Comparison of ENCODE assay signal across 1 cellular context in the genomic region with DNA sequence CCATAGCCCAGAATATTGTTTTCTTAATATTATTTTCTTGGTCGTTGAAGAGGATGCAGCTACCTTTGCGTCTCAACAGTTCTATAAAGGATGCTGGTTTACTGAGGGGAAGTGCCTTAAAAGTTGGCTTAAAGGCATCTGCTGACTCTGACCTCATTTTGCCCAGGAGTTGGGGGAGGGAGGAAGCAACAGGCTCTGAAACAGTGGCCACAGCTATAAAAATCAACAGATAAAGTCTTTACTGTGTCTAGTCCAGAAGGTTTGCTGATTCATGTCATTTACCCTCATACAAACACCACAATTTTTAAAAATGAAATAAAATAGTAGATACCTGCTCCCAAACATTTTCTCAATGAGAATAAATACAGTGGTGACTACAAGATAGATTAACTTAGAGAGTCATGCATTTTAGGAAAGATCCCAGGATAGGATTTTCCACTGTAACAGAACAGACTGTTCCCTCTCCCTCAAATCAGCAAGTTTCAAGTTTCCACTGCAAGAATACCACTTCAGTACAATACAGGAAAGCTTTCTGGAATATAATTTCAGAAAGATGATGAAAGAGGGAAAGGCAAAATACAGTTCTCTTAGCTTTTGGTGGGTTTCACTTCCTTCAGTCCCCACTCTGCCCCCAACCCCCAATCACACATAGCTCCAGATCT.
TF ChIP-seq lines count a peak whose summit lies in the region.

No MANE protein-coding gene starts in this region.

TF ChIP-seq in HCT116, 20 proteins besides CTCF, POLR2A, EP300 and RAD21 (continued from another document):
- TF ChIP-seq REST (IDR thresholded peaks at IDR 0.05; ENCODE audit: low read depth) (no peak), FOSL1 (IDR thresholded peaks at IDR 0.05; ENCODE audit: low read depth) (no peak), POLR2AphosphoS5 (IDR thresholded peaks at IDR 0.05; ENCODE audit: low read depth, low read length) (no peak), ELF1 (IDR thresholded peaks at IDR 0.05; ENCODE audit: borderline replicate concordance, low read depth) (no peak)
- TF ChIP-seq, protein P1, sequence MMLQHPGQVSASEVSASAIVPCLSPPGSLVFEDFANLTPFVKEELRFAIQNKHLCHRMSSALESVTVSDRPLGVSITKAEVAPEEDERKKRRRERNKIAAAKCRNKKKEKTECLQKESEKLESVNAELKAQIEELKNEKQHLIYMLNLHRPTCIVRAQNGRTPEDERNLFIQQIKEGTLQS (IDR thresholded peaks at IDR 0.05) = no peak
